16 cellular contexts compared by ENCODE assay signal in genomic region chr2:30335981-30336538, GRCh38.
DNase-seq lines count a peak whose midpoint lies in the region; ATAC-seq and TF ChIP-seq lines count a peak whose summit lies in the region.
"Had no signal": no experiment of that assay in that cellular context is flagged by ENCODE, and none has a peak within 500 bp of the region (broad histone marks: within the 10 kb centered on the region; RNA-seq: fewer than 3 reads in every experiment).

No MANE protein-coding gene starts in this region.

- H3K36me3 ChIP-seq in SU-DHL-6 (ENCODE audit: low read length) (no peaks in the 10 kb centered on the region), endodermal cell (ENCODE audit: control insufficient read depth, insufficient read depth, low read length) (no peaks in the 10 kb centered on the region), tibial artery (no peaks in the 10 kb centered on the region)
- H3K36me3 ChIP-seq: WERI-Rb-1 had no signal

- peak overlapping the region; percentile 49 for H3K4me2 ChIP-seq in SU-DHL-6 (ENCODE audit: low read depth, low read length, poor library complexity, severe bottlenecking)

- no peaks in the 10 kb centered on the region for H3K9me2 ChIP-seq in SU-DHL-6 (replicated peaks; ENCODE audit: insufficient read depth, low read length)

- peak overlapping the region; percentile 98 for H3K27ac Mint-ChIP-seq in stimulated activated naive CD8-positive, alpha-beta T cell treated with anti-CD3 and anti-CD28 coated beads, Interleukin-15, Interleukin-2, amounts not matched to agents 100 ng/mL and 50 ng/mL, for 24 hours
- peak overlapping the region; percentile 50 for H3K27ac Mint-ChIP-seq in endodermal cell

- H3K9me3 ChIP-seq in SU-DHL-6 (ENCODE audit: insufficient read depth, low read length) (no peaks in the 10 kb centered on the region), endodermal cell (ENCODE audit: control insufficient read depth, low read length) (no peaks in the 10 kb centered on the region), tibial artery (no peaks in the 10 kb centered on the region)

- no peaks in the 10 kb centered on the region for H3K79me2 ChIP-seq in SU-DHL-6 (ENCODE audit: insufficient read depth, low read length)
- H3K79me2 ChIP-seq: parathyroid adenoma had no signal

- intact Hi-C loops in tibial artery (cut with DNase I; ENCODE audit: low total_unique reads), result loop anchor here (10.0 kb wide), 1 partner anchor 369 kb away; no protein-coding TSS in a partner anchor

- H3F3A ChIP-seq in SU-DHL-6 (ENCODE audit: insufficient read depth), result no peaks in the 10 kb centered on the region

- DNase-seq in stimulated activated naive CD8-positive, alpha-beta T cell treated with anti-CD3 and anti-CD28 coated beads, Interleukin-15, Interleukin-2, amounts not matched to agents 100 U/mL and 50 U/mL, for 24 hours, result no peak
- DNase-seq in endodermal cell (no peak), T1000 (lab: John Stamatoyannopoulos, UW) (no peak), NCI-H1436 treated with DMSO at 0.1 percent for 48 hours (lab: John Stamatoyannopoulos, UW) (no peak), tibial artery (no peak), HK-2 (ENCODE audit: unreplicated experiment) (no peak)
- DNase-seq: activated effector memory CD4-positive, alpha-beta T cell treated with anti-CD3 and anti-CD28 coated beads, Interleukin-2, amount 50 U/mL, for 16 hours; cerebellar nuclear complex; NCI-H187; NCI-H774; SHP77 treated with DMSO at 0.1 percent for 48 hours; WERI-Rb-1 had no signal

- peaks cover 93% of the 10 kb centered on the region for H3K4me1 Mint-ChIP-seq in stimulated activated naive CD8-positive, alpha-beta T cell treated with anti-CD3 and anti-CD28 coated beads, Interleukin-15, Interleukin-2, amounts not matched to agents 100 ng/mL and 50 ng/mL, for 24 hours (ENCODE audit: low read depth)
- peaks cover 47% of the 10 kb centered on the region for H3K4me1 Mint-ChIP-seq in endodermal cell

- H4K20me1 ChIP-seq in SU-DHL-6 (ENCODE audit: low read depth, low read length), result no peaks in the 10 kb centered on the region

- 75 to 87% methylated on average over 2 of the region's 2 CpGs for WGBS in endodermal cell (ENCODE audit: insufficient coverage in 1 of 2, insufficient read length in 1 of 2), 2 experiments

- H3K4me3 Mint-ChIP-seq in stimulated activated naive CD8-positive, alpha-beta T cell treated with anti-CD3 and anti-CD28 coated beads, Interleukin-15, Interleukin-2, amounts not matched to agents 100 ng/mL and 50 ng/mL, for 24 hours, result peak overlapping the region; percentile 77
- no peak overlapping the region for H3K4me3 Mint-ChIP-seq in endodermal cell

- TF ChIP-seq CTCF in SU-DHL-6 (IDR thresholded peaks at IDR 0.05; ENCODE audit: insufficient read depth, low read length, poor library complexity, severe bottlenecking) (no peak), endodermal cell (conservative IDR thresholded peaks at IDR 0.05) (no peak), tibial artery (IDR thresholded peaks at IDR 0.05) (no peak)

- H2AFZ ChIP-seq in SU-DHL-6 (ENCODE audit: low read depth, low read length, severe bottlenecking), result no peak overlapping the region
- H2AFZ ChIP-seq: parathyroid adenoma had no signal

- H3K27me3 ChIP-seq in SU-DHL-6 (ENCODE audit: low read length), result no peaks in the 10 kb centered on the region
- H3K27me3 ChIP-seq in endodermal cell (ENCODE audit: control insufficient read depth, insufficient read depth, low read length, poor library complexity, severe bottlenecking), result no peaks in the 10 kb centered on the region
- H3K27me3 ChIP-seq in tibial artery, result no peaks in the 10 kb centered on the region

- H3K4me3 ChIP-seq in SU-DHL-6 (ENCODE audit: insufficient read depth, low read length, poor library complexity, severe bottlenecking) (no peak overlapping the region), endodermal cell (ENCODE audit: low read length) (no peak overlapping the region), tibial artery (no peak overlapping the region)

- peaks cover 3% of the 10 kb centered on the region for H3K36me3 Mint-ChIP-seq in stimulated activated naive CD8-positive, alpha-beta T cell treated with anti-CD3 and anti-CD28 coated beads, Interleukin-15, Interleukin-2, amounts not matched to agents 100 ng/mL and 50 ng/mL, for 24 hours (ENCODE audit: low read depth)
- no peaks in the 10 kb centered on the region for H3K36me3 Mint-ChIP-seq in endodermal cell (ENCODE audit: low read depth)

- 0 out of 2 replicates have a peak overlapping the region, but pooled peaks have one; percentile 72 for H3K27ac ChIP-seq in SU-DHL-6 (ENCODE audit: low read depth, low read length)
- no peak overlapping the region for H3K27ac ChIP-seq in endodermal cell (ENCODE audit: low read depth, low read length)
- no peak overlapping the region for H3K27ac ChIP-seq in tibial artery
- H3K27ac ChIP-seq: C4-2B, parathyroid adenoma, WERI-Rb-1 had no signal

- H3K9ac ChIP-seq in SU-DHL-6 (ENCODE audit: low read length) (no peak overlapping the region), endodermal cell (ENCODE audit: extremely low read depth, low read length, poor library complexity, severe bottlenecking) (no peak overlapping the region)
- H3K9ac ChIP-seq: parathyroid adenoma had no signal

- H3K4me1 ChIP-seq in endodermal cell (ENCODE audit: control insufficient read depth, insufficient read depth, low read length) (peaks cover 19% of the 10 kb centered on the region), tibial artery (peaks cover 0 to 5% (median 0%) of the 10 kb centered on the region in 4 donors)

- no peak for ATAC-seq in stimulated activated naive CD8-positive, alpha-beta T cell treated with anti-CD3 and anti-CD28 coated beads, Interleukin-15, Interleukin-2, amounts not matched to agents 100 U/mL and 50 U/mL, for 24 hours

- peaks cover 11% of the 10 kb centered on the region for H3K9me3 Mint-ChIP-seq in stimulated activated naive CD8-positive, alpha-beta T cell treated with anti-CD3 and anti-CD28 coated beads, Interleukin-15, Interleukin-2, amounts not matched to agents 100 ng/mL and 50 ng/mL, for 24 hours
- H3K9me3 Mint-ChIP-seq in endodermal cell, result peaks cover 4% of the 10 kb centered on the region

- H3K27me3 Mint-ChIP-seq in stimulated activated naive CD8-positive, alpha-beta T cell treated with anti-CD3 and anti-CD28 coated beads, Interleukin-15, Interleukin-2, amounts not matched to agents 100 ng/mL and 50 ng/mL, for 24 hours, result no peaks in the 10 kb centered on the region
- H3K27me3 Mint-ChIP-seq in endodermal cell (ENCODE audit: insufficient read depth), result no peaks in the 10 kb centered on the region
